In the genomic region with DNA sequence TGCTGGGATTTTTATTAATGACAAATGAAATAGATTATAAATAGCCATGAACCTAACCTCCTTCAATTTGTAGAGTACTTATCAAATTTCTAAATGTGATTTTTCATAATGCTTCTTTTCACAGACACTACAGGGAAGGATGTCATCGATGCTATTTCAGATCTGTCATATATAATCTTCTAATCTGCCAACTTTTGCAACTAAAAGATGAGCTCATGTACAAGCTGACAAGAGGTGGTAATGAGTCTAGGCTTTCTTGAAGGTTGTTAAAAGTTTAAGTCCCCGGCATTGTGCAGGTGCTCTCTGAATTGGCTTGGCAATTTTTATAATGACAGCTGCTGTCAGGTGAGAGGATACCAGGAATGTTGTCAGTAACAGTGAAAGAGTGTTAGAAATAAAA, we compare ENCODE assay signal across 36 cellular contexts.
"Had no signal": no experiment of that assay in that cellular context is flagged by ENCODE, and none has a peak within 500 bp of the region (broad histone marks: within the 10 kb centered on the region; RNA-seq: fewer than 3 reads in every experiment).

No MANE protein-coding gene starts in this region.

- H3K27me3 ChIP-seq: MG63 had no signal

- H3K36me3 ChIP-seq: MG63 had no signal

- H3K27ac ChIP-seq: KMS-11 had no signal

- H3K9me3 ChIP-seq: MG63 had no signal

- H3K4me3 ChIP-seq: MG63 had no signal

- H3K9ac ChIP-seq: KMS-11 had no signal

- DNase-seq: Karpas-422, Kasumi-1, KBM-7, KG1, MG63, MM.1S, MV-4-11, NCI-H1048, NCI-H1092, NCI-H1092 treated with DMSO at 0.1 percent for 48 hours, NCI-H1105, NCI-H1105 treated with DMSO at 0.1 percent for 48 hours, NCI-H1417, NCI-H1417 treated with DMSO at 0.1 percent for 48 hours, NCI-H1436, NCI-H1436 treated with DMSO at 0.1 percent for 48 hours, NCI-H146, NCI-H1694, NCI-H1694 treated with DMSO at 0.1 percent for 48 hours, NCI-H187, NCI-H187 treated with DMSO at 0.1 percent for 48 hours, NCI-H1930, NCI-H2029, NCI-H2029 treated with DMSO at 0.1 percent for 48 hours, NCI-H2081, NCI-H2081 treated with DMSO at 0.1 percent for 48 hours, NCI-H2107, NCI-H2171, NCI-H2171 treated with DMSO at 0.1 percent for 48 hours, NCI-H2227 treated with DMSO at 0.1 percent for 48 hours, NCI-H226, NCI-H345, NCI-H446, NCI-H446 treated with DMSO at 0.1 percent for 48 hours, NCI-H510A had no signal

- H3K4me2 ChIP-seq: KMS-11 had no signal
